ENCODE assay signal across 3 cellular contexts in genomic region chr18:48393776-48394175, GRCh38.
TF ChIP-seq lines count a peak whose summit lies in the region.

No MANE protein-coding gene starts in this region.

TF ChIP-seq in GM23338, 12 proteins besides CTCF, POLR2A, EP300 and RAD21:
- no peak for TF ChIP-seq ZNF331 (CRISPR knock-in tag; IDR thresholded peaks at IDR 0.05; ENCODE audit: low read depth)
- no peak for TF ChIP-seq STAT1 (IDR thresholded peaks at IDR 0.05; ENCODE audit: unreplicated experiment)

TF ChIP-seq in H1, 55 proteins besides CTCF, POLR2A, EP300 and RAD21:
- TF ChIP-seq KDM4A (IDR thresholded peaks at IDR 0.05; ENCODE audit: low read depth, low read length, severe bottlenecking) (no peak), TEAD4 (IDR thresholded peaks at IDR 0.05; ENCODE audit: low read depth, low read length) (no peak), POU5F1 (IDR thresholded peaks at IDR 0.05; ENCODE audit: low read depth, low read length) (no peak), GTF2F1 (IDR thresholded peaks at IDR 0.05; ENCODE audit: borderline replicate concordance, low read depth, low read length) (no peak), RBBP5 (IDR thresholded peaks at IDR 0.05; ENCODE audit: borderline replicate concordance, low read depth, low read length) (no peak), ZNF274 (IDR thresholded peaks at IDR 0.05; ENCODE audit: borderline replicate concordance, extremely low read depth, low read length) (no peak), RFX5 (IDR thresholded peaks at IDR 0.05; ENCODE audit: borderline replicate concordance, low read depth, low read length) (no peak), EZH2 (IDR thresholded peaks at IDR 0.05; ENCODE audit: low read depth, low read length, severe bottlenecking) (no peak), ASH2L (IDR thresholded peaks at IDR 0.05; ENCODE audit: low read length) (no peak), RXRA (IDR thresholded peaks at IDR 0.05; ENCODE audit: insufficient read depth, low read depth, low read length) (no peak), CEBPB (IDR thresholded peaks at IDR 0.05; ENCODE audit: low read depth, low read length) (no peak)

TF ChIP-seq in SK-N-SH treated with all-trans-retinoic acid at 6 μM for 48 hours, 23 proteins besides CTCF, POLR2A, EP300 and RAD21:
- no peak for TF ChIP-seq SNAI2 (CRISPR knock-in tag; IDR thresholded peaks at IDR 0.05)
- no peak for TF ChIP-seq ZNF565 (CRISPR knock-in tag; conservative IDR thresholded peaks at IDR 0.05; ENCODE audit: low read depth)
- TF ChIP-seq ZFP3 (CRISPR knock-in tag; IDR thresholded peaks at IDR 0.05) = no peak
- TF ChIP-seq ZFP30 (CRISPR knock-in tag; IDR thresholded peaks at IDR 0.05) = no peak
- TF ChIP-seq ARNTL (CRISPR knock-in tag; IDR thresholded peaks at IDR 0.05; ENCODE audit: borderline replicate concordance, low read depth) = no peak
- TF ChIP-seq, protein P1, sequence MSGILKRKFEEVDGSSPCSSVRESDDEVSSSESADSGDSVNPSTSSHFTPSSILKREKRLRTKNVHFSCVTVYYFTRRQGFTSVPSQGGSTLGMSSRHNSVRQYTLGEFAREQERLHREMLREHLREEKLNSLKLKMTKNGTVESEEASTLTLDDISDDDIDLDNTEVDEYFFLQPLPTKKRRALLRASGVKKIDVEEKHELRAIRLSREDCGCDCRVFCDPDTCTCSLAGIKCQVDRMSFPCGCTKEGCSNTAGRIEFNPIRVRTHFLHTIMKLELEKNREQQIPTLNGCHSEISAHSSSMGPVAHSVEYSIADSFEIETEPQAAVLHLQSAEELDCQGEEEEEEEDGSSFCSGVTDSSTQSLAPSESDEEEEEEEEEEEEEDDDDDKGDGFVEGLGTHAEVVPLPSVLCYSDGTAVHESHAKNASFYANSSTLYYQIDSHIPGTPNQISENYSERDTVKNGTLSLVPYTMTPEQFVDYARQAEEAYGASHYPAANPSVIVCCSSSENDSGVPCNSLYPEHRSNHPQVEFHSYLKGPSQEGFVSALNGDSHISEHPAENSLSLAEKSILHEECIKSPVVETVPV (CRISPR knock-in tag; IDR thresholded peaks at IDR 0.05) = no peak
- TF ChIP-seq CREB5 (CRISPR knock-in tag; IDR thresholded peaks at IDR 0.05; ENCODE audit: low read depth) = no peak
- TF ChIP-seq, protein P2, sequence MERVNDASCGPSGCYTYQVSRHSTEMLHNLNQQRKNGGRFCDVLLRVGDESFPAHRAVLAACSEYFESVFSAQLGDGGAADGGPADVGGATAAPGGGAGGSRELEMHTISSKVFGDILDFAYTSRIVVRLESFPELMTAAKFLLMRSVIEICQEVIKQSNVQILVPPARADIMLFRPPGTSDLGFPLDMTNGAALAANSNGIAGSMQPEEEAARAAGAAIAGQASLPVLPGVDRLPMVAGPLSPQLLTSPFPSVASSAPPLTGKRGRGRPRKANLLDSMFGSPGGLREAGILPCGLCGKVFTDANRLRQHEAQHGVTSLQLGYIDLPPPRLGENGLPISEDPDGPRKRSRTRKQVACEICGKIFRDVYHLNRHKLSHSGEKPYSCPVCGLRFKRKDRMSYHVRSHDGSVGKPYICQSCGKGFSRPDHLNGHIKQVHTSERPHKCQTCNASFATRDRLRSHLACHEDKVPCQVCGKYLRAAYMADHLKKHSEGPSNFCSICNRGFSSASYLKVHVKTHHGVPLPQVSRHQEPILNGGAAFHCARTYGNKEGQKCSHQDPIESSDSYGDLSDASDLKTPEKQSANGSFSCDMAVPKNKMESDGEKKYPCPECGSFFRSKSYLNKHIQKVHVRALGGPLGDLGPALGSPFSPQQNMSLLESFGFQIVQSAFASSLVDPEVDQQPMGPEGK (CRISPR knock-in tag; IDR thresholded peaks at IDR 0.05; ENCODE audit: borderline replicate concordance) = no peak
- TF ChIP-seq ZNF8 (CRISPR knock-in tag; IDR thresholded peaks at IDR 0.05) = no peak
- TF ChIP-seq TOX (CRISPR knock-in tag; IDR thresholded peaks at IDR 0.05; ENCODE audit: borderline replicate concordance) = no peak
- no peak for TF ChIP-seq PPARA (CRISPR knock-in tag; IDR thresholded peaks at IDR 0.05; ENCODE audit: borderline replicate concordance)
- TF ChIP-seq ESRRG (CRISPR knock-in tag; IDR thresholded peaks at IDR 0.05) = no peak
